In the genomic region with DNA sequence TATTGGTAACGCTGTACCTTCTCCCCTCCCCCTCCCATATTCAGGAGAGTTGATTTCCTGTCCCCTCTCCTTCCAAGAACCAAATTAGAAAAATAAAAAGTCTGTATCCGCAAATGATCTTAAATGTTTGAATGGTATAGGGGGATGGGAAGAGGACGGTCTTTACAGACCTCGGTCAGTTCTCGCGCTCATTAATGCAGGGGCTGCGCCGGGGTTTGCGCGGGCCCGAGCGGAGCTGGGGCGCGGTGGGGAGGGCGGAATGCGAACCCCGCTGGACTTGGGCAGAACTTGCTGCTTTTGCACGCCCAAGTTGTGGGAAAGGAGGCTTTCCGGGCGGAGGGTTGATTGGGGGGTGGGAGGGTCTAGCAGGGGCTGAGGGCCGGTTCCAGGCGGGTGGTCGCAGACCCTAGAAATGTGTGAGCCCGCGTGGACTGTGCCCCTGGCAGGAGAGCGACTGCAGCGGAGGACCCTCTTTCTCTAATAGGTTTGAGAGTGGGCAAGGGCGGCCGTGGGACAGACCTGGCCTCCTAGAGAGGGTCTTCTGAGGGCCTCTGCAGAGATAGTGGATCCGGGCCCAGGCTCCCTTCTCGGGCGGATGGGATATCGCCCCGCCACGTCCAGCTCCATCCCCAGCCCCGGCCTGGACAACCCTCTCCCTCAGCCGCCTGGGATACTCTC, we compare ENCODE assay signal across 10 cellular contexts. TPM values are rescaled to one million over a fixed set of nuclear protein-coding genes. Genes with fewer than 3 reads are reported as not detected.
DNase-seq lines count a peak whose midpoint lies in the region; ATAC-seq and TF ChIP-seq lines count a peak whose summit lies in the region.
"Had no signal": no experiment of that assay in that cellular context is flagged by ENCODE, and none has a peak within 500 bp of the region (broad histone marks: within the 10 kb centered on the region; RNA-seq: fewer than 3 reads in every experiment).

No MANE protein-coding gene starts in this region.

- H3K9me3 ChIP-seq in AG04450 (ENCODE audit: control insufficient read depth, insufficient read depth, low read length) = no peaks in the 10 kb centered on the region
- H3K9me3 ChIP-seq in cardiac muscle cell (ENCODE audit: low read depth) = no peaks in the 10 kb centered on the region

- H3K9me3 Mint-ChIP-seq in activated CD8-positive, alpha-beta memory T cell treated with anti-CD3 and anti-CD28 coated beads, Interleukin-2, amount 10 ng/mL, durations not matched to agents 7 days and 5 days (ENCODE audit: low read depth) = no peaks in the 10 kb centered on the region

- no peak overlapping the region for H3K4me3 Mint-ChIP-seq in activated CD8-positive, alpha-beta memory T cell treated with anti-CD3 and anti-CD28 coated beads, Interleukin-2, amount 10 ng/mL, durations not matched to agents 7 days and 5 days

- POLR2A ChIA-PET in AG04450 (lab: Yijun Ruan, JAX) = interaction anchor here (0.7 to 4.0 kb wide), 6 partner anchors 8 to 917 kb away, joined by 4 to 38 read pairs (median 6); a partner anchor contains a TSS

- H3K4me1 Mint-ChIP-seq in activated CD8-positive, alpha-beta memory T cell treated with anti-CD3 and anti-CD28 coated beads, Interleukin-2, amount 10 ng/mL, durations not matched to agents 7 days and 5 days = peaks cover 2% of the 10 kb centered on the region

- no peaks in the 10 kb centered on the region for H3K36me3 ChIP-seq in cardiac muscle cell

- H3K4me3 ChIP-seq in AG04450 (ENCODE audit: low read depth, low read length) = peak overlapping the region; percentile 75
- peak overlapping the region; percentile 71 for H3K4me3 ChIP-seq in cardiac muscle cell

- DNase-seq in AG04450 (ENCODE audit: low read depth, low spot score) (no peak), cardiac muscle cell (ENCODE audit: low read depth in 1 of 2, low spot score in 1 of 2) (peak in 1 of 2 donors; percentile 51), omental fat pad (ENCODE audit: low spot score) (no peak), globus pallidus (ENCODE audit: low spot score) (no peak), superior temporal gyrus (ENCODE audit: extremely low spot score) (no peak)
- DNase-seq in activated CD8-positive, alpha-beta memory T cell treated with anti-CD3 and anti-CD28 coated beads, Interleukin-2, amount 10 ng/mL, durations not matched to agents 7 days and 5 days = peak; percentile 19
- DNase-seq: Calu3, NCI-H1930 had no signal

- H3K27me3 Mint-ChIP-seq in activated CD8-positive, alpha-beta memory T cell treated with anti-CD3 and anti-CD28 coated beads, Interleukin-2, amount 10 ng/mL, durations not matched to agents 7 days and 5 days = peaks cover 88% of the 10 kb centered on the region

- H3K27ac ChIP-seq in AG04450 (ENCODE audit: low read depth, low read length) = peak overlapping the region; percentile 88
- no peak overlapping the region for H3K27ac ChIP-seq in cardiac muscle cell

- TF ChIP-seq CTCF in AG04450 (IDR thresholded peaks at IDR 0.05; ENCODE audit: low read depth, low read length) (no peak), cardiac muscle cell (IDR thresholded peaks at IDR 0.05; ENCODE audit: low read depth, low read length) (no peak), omental fat pad (IDR thresholded peaks at IDR 0.05) (no peak)

- CTCF ChIA-PET in AG04450 (lab: Charles Lee) = interaction anchor here (0.9 to 2.2 kb wide), 4 partner anchors 13 to 1081 kb away, joined by 3 to 9 read pairs (median 6); no protein-coding TSS in a partner anchor
- CTCF ChIA-PET in activated CD8-positive, alpha-beta memory T cell treated with anti-CD3 and anti-CD28 coated beads, Interleukin-2, amount 10 ng/mL, durations not matched to agents 7 days and 5 days (lab: Charles Lee) = no interaction called here

- peaks cover 6% of the 10 kb centered on the region for H3K36me3 Mint-ChIP-seq in activated CD8-positive, alpha-beta memory T cell treated with anti-CD3 and anti-CD28 coated beads, Interleukin-2, amount 10 ng/mL, durations not matched to agents 7 days and 5 days

- H3K27me3 ChIP-seq in AG04450 (ENCODE audit: control insufficient read depth, insufficient read depth, low read length) (no peaks in the 10 kb centered on the region), cardiac muscle cell (peaks cover 94% of the 10 kb centered on the region)

- peak overlapping the region; percentile 32 for H3K27ac Mint-ChIP-seq in activated CD8-positive, alpha-beta memory T cell treated with anti-CD3 and anti-CD28 coated beads, Interleukin-2, amount 10 ng/mL, durations not matched to agents 7 days and 5 days

- no peak for ATAC-seq in activated CD8-positive, alpha-beta memory T cell treated with anti-CD3 and anti-CD28 coated beads, Interleukin-2, amount 10 ng/mL, durations not matched to agents 7 days and 5 days
- ATAC-seq in omental fat pad (ENCODE audit: low FRiP score) (peak; percentile 39), GM18511 (IDR thresholded peaks at IDR 0.05; ENCODE audit: unreplicated experiment) (no peak), GM21825 (IDR thresholded peaks at IDR 0.05; ENCODE audit: unreplicated experiment) (no peak)

- no peaks in the 10 kb centered on the region for H3K4me1 ChIP-seq in cardiac muscle cell (ENCODE audit: low read depth)

RNA-seq across cellular contexts. Expression of a gene that starts 11.1 kb away (rescaled TPM):
- polyA plus RNA-seq in AG04450 (2011; rRNA removed) (63.1 and 66.9 TPM in 2 replicates), cardiac muscle cell (1.2 and 1.5 TPM in 2 replicates)
- polyA minus RNA-seq in AG04450 (2011; rRNA and poly(A)+ RNA removed) = 36.8 and 72.5 TPM in 2 replicates
- total RNA-seq in activated CD8-positive, alpha-beta memory T cell treated with anti-CD3 and anti-CD28 coated beads, Interleukin-2, amount 10 ng/mL, durations not matched to agents 7 days and 5 days = not detected
- total RNA-seq in cardiac muscle cell (0.63 and 0.99 TPM in 2 replicates), omental fat pad (10 to 100 TPM in 3 of 4 donors, 1 to 10 TPM in 1; 8.9 to 41.8 (median 20.1) TPM)
